ENCODE assay signal across 15 cellular contexts in genomic region chr3:196643761-196644160, GRCh38. TPM values are rescaled to one million over a fixed set of nuclear protein-coding genes. Genes with fewer than 3 reads are reported as not detected.
DNase-seq lines count a peak whose midpoint lies in the region; ATAC-seq and TF ChIP-seq lines count a peak whose summit lies in the region.
"Had no signal": no experiment of that assay in that cellular context is flagged by ENCODE, and none has a peak within 500 bp of the region (broad histone marks: within the 10 kb centered on the region; RNA-seq: fewer than 3 reads in every experiment).

No MANE protein-coding gene starts in this region.

- intact Hi-C loops in natural killer cell (cut with micrococcal nuclease): loop anchor here (1.0 to 5.0 kb wide), 3 partner anchors 11 to 141 kb away; partner anchors contain the start of gene RNF168
- intact Hi-C loops in head of caudate nucleus (cut with DNase I): no loop called here

- no peak for TF ChIP-seq CTCF in natural killer cell (IDR thresholded peaks at IDR 0.05)

- no peaks in the 10 kb centered on the region for H3K9me3 Mint-ChIP-seq in CD4-positive, CD25-positive, alpha-beta regulatory T cell
- H3K9me3 Mint-ChIP-seq in IgD-negative memory B cell (no peaks in the 10 kb centered on the region), natural killer cell (no peaks in the 10 kb centered on the region)
- no peaks in the 10 kb centered on the region for H3K9me3 Mint-ChIP-seq in activated naive CD8-positive, alpha-beta T cell treated with anti-CD3 and anti-CD28 coated beads for 36 hours

- no peaks in the 10 kb centered on the region for H3K27me3 Mint-ChIP-seq in CD4-positive, CD25-positive, alpha-beta regulatory T cell
- peaks cover 1% of the 10 kb centered on the region for H3K27me3 Mint-ChIP-seq in IgD-negative memory B cell
- H3K27me3 Mint-ChIP-seq in activated naive CD8-positive, alpha-beta T cell treated with anti-CD3 and anti-CD28 coated beads for 36 hours: no peaks in the 10 kb centered on the region
- no peaks in the 10 kb centered on the region for H3K27me3 Mint-ChIP-seq in natural killer cell (ENCODE audit: low read depth in 2 of 2)

- H3K4me3 Mint-ChIP-seq in CD4-positive, CD25-positive, alpha-beta regulatory T cell: peak overlapping the region; percentile 48 to 73 (median 72)
- peak overlapping the region; percentile 12 to 97 (median 87) for H3K4me3 Mint-ChIP-seq in IgD-negative memory B cell
- H3K4me3 Mint-ChIP-seq in activated naive CD8-positive, alpha-beta T cell treated with anti-CD3 and anti-CD28 coated beads for 36 hours: no peak overlapping the region
- peak overlapping the region; percentile 93 for H3K4me3 Mint-ChIP-seq in natural killer cell

- H3K4me1 ChIP-seq in CD4-positive, CD25-positive, alpha-beta regulatory T cell (ENCODE audit: control insufficient read depth, insufficient read depth, low read length, poor library complexity, severe bottlenecking): peaks cover 89% of the 10 kb centered on the region
- H3K4me1 ChIP-seq: breast epithelium, psoas muscle had no signal

- H3K4me3 ChIP-seq in CD4-positive, CD25-positive, alpha-beta regulatory T cell (ENCODE audit: low read depth, low read length): no peak overlapping the region
- H3K4me3 ChIP-seq: breast epithelium, psoas muscle, vagina had no signal

- H3K36me3 Mint-ChIP-seq in CD4-positive, CD25-positive, alpha-beta regulatory T cell: peaks cover 18% of the 10 kb centered on the region
- H3K36me3 Mint-ChIP-seq in IgD-negative memory B cell (peaks cover 2% of the 10 kb centered on the region), natural killer cell (no peaks in the 10 kb centered on the region)
- peaks cover 39% of the 10 kb centered on the region for H3K36me3 Mint-ChIP-seq in activated naive CD8-positive, alpha-beta T cell treated with anti-CD3 and anti-CD28 coated beads for 36 hours

- DNase-seq in CD4-positive, CD25-positive, alpha-beta regulatory T cell: no peak
- DNase-seq in activated naive CD8-positive, alpha-beta T cell treated with anti-CD3 and anti-CD28 coated beads for 36 hours: no peak
- DNase-seq in natural killer cell: no peak
- no peak for DNase-seq in NCI-H146 (lab: John Stamatoyannopoulos, UW)
- DNase-seq in head of caudate nucleus: no peak
- DNase-seq: activated effector memory CD4-positive, alpha-beta T cell treated with Interleukin-2 at 50 U/mL for 16 hours; EL; HCEC 1CT; psoas muscle had no signal

- peak overlapping the region; percentile 78 for H3K27ac ChIP-seq in CD4-positive, CD25-positive, alpha-beta regulatory T cell (ENCODE audit: insufficient read depth, low read length, poor library complexity, severe bottlenecking)
- H3K27ac ChIP-seq: breast epithelium, psoas muscle, vagina had no signal

- peak overlapping the region; percentile 86 to 93 (median 88) for H3K27ac Mint-ChIP-seq in CD4-positive, CD25-positive, alpha-beta regulatory T cell
- peak overlapping the region; percentile 92 to 99 (median 94) for H3K27ac Mint-ChIP-seq in IgD-negative memory B cell
- peak overlapping the region; percentile 18 for H3K27ac Mint-ChIP-seq in activated naive CD8-positive, alpha-beta T cell treated with anti-CD3 and anti-CD28 coated beads for 36 hours
- H3K27ac Mint-ChIP-seq in natural killer cell: peak overlapping the region; percentile 96 to 98

- no peaks in the 10 kb centered on the region for H3K27me3 ChIP-seq in CD4-positive, CD25-positive, alpha-beta regulatory T cell (ENCODE audit: control insufficient read depth, insufficient read depth, low read length)
- H3K27me3 ChIP-seq: breast epithelium, vagina had no signal

- ATAC-seq in CD4-positive, CD25-positive, alpha-beta regulatory T cell (ENCODE audit: low read depth in 2 of 2): no peak
- ATAC-seq in natural killer cell: no peak
- no peak for ATAC-seq in GM21619 (IDR thresholded peaks at IDR 0.05; ENCODE audit: unreplicated experiment)
- no peak for ATAC-seq in GM21390 (IDR thresholded peaks at IDR 0.05; ENCODE audit: unreplicated experiment)
- ATAC-seq: psoas muscle had no signal

- H3K9me3 ChIP-seq in CD4-positive, CD25-positive, alpha-beta regulatory T cell (ENCODE audit: control insufficient read depth in 2 of 2, low read length in 2 of 2): no peaks in the 10 kb centered on the region
- H3K9me3 ChIP-seq: breast epithelium, psoas muscle, vagina had no signal

- peaks cover 20% of the 10 kb centered on the region for H3K36me3 ChIP-seq in CD4-positive, CD25-positive, alpha-beta regulatory T cell (ENCODE audit: control insufficient read depth, insufficient read depth, low read length)
- H3K36me3 ChIP-seq: breast epithelium, vagina had no signal

- H3K4me1 Mint-ChIP-seq in CD4-positive, CD25-positive, alpha-beta regulatory T cell: peaks cover 25 to 94% (median 63%) of the 10 kb centered on the region in 4 donors
- peaks cover 36 to 54% (median 42%) of the 10 kb centered on the region in 3 donors for H3K4me1 Mint-ChIP-seq in IgD-negative memory B cell
- H3K4me1 Mint-ChIP-seq in activated naive CD8-positive, alpha-beta T cell treated with anti-CD3 and anti-CD28 coated beads for 36 hours: peaks cover 55% of the 10 kb centered on the region
- peaks cover 85 to 93% of the 10 kb centered on the region in 2 donors for H3K4me1 Mint-ChIP-seq in natural killer cell

RNA-seq across cellular contexts. Expression of gene NRROS, which starts 4.3 kb away (rescaled TPM):
- 18.3 TPM for total RNA-seq in CD4-positive, CD25-positive, alpha-beta regulatory T cell
- polyA plus RNA-seq in CD4-positive, CD25-positive, alpha-beta regulatory T cell: 1 to 10 TPM; 2.5 to 7.1 (median 4.0) TPM
- 18.9 TPM for polyA plus RNA-seq in IgD-negative memory B cell
- 10 to 100 TPM; 21.2 to 22.0 TPM for total RNA-seq in activated naive CD8-positive, alpha-beta T cell treated with anti-CD3 and anti-CD28 coated beads for 36 hours
- total RNA-seq in natural killer cell: 10 to 100 TPM; 32.5 to 56.3 (median 56.2) TPM
- total RNA-seq: MCF 10A had no signal

Comparison
In these comparisons a context has a peak if more than half of its experiments do, and no peak if none do; other contexts are left out.
1. H3K27ac Mint-ChIP-seq: peak in every context shown above with its lines; median percentile 97 in natural killer cell; 94 in IgD-negative memory B cell; 88 in CD4-positive, CD25-positive, alpha-beta regulatory T cell; 18 in activated naive CD8-positive, alpha-beta T cell treated with anti-CD3 and anti-CD28 coated beads for 36 hours.